Comparison of ENCODE assay signal across 16 cellular contexts in the genomic region with DNA sequence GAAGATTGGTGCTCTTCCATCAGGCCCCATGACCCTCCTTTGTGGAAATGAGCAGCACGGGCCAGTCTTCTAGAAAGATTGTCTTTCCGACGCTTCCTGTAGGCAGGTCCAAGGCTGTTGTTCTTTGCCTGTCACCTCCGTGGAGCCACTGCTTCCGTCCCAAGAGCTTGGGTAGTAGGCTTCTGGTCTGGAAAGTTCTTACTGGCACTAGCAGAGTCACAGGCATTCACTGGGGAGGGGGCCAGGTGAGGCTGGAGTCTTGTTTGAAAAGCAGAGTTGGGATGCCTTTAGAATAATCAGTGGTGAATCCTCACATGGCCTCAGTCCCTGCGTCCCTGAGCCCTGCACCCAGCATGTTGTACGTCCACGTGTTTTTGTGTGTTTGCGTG.
A peak's percentile ranks its signal among the peaks of the same experiment; 100 is the strongest.
DNase-seq lines count a peak whose midpoint lies in the region; ATAC-seq, FAIRE-seq and TF ChIP-seq lines count a peak whose summit lies in the region.
"Had no signal": no experiment of that assay in that cellular context is flagged by ENCODE, and none has a peak within 500 bp of the region (broad histone marks: within the 10 kb centered on the region; RNA-seq: fewer than 3 reads in every experiment).

No MANE protein-coding gene starts in this region.

- H4K20me1 ChIP-seq in HepG2 (ENCODE audit: insufficient read depth, low read length): no peaks in the 10 kb centered on the region
- no peaks in the 10 kb centered on the region for H4K20me1 ChIP-seq in hepatocyte (ENCODE audit: insufficient read depth, poor library complexity, severe bottlenecking)

- CTCF ChIA-PET in HepG2 (lab: Yijun Ruan, JAX; ENCODE audit: low intra/inter-chr PET ratio, low total read pairs): no interaction called here

- peaks cover 12% of the 10 kb centered on the region for H3K27me3 Mint-ChIP-seq in osteocyte (ENCODE audit: unreplicated experiment)

- no peaks in the 10 kb centered on the region for H3K36me3 Mint-ChIP-seq in osteocyte (ENCODE audit: unreplicated experiment)
- H3K36me3 Mint-ChIP-seq: CD4-positive, alpha-beta memory T cell had no signal

- H3K4me1 ChIP-seq in HepG2 (ENCODE audit: insufficient read depth, low read length) (no peaks in the 10 kb centered on the region), right lobe of liver (no peaks in the 10 kb centered on the region), hepatocyte (ENCODE audit: insufficient read depth) (peaks cover 12% of the 10 kb centered on the region)
- H3K4me1 ChIP-seq: BE2C, HAP-1 had no signal

- POLR2A ChIA-PET in HepG2 (lab: Yijun Ruan, JAX): no interaction called here

- no peak for TF ChIP-seq EP300 in HepG2 (IDR thresholded peaks at IDR 0.05; ENCODE audit: low read depth in 2 of 2, low read length in 2 of 2)
- TF ChIP-seq EP300 in HepG2 (CRISPR knock-in tag; IDR thresholded peaks at IDR 0.05; ENCODE audit: borderline replicate concordance): no peak

- no peak overlapping the region for H3K27ac Mint-ChIP-seq in osteocyte (ENCODE audit: unreplicated experiment)
- H3K27ac Mint-ChIP-seq: CD4-positive, alpha-beta memory T cell had no signal

- H3K9me3 Mint-ChIP-seq in osteocyte (ENCODE audit: unreplicated experiment): no peaks in the 10 kb centered on the region

- no peak overlapping the region for H3K9ac ChIP-seq in HepG2 (ENCODE audit: insufficient read depth, low read depth, low read length)

- TF ChIP-seq RAD21 in HepG2 (CRISPR knock-in tag; IDR thresholded peaks at IDR 0.05): no peak

- FAIRE-seq in HepG2 (lab: Jason Lieb, UNC): no peak
- FAIRE-seq: A204.1, GM12891, H1, HTR-8/SVneo had no signal

- intact Hi-C loops in HepG2 (cut with micrococcal nuclease; ENCODE audit: unreplicated experiment): loop anchor here (10.0 kb wide), 1 partner anchor 55 kb away; no protein-coding TSS in a partner anchor
- intact Hi-C loops in right lobe of liver (cut with DNase I): no loop called here

- no peak overlapping the region for H3K4me3 Mint-ChIP-seq in osteocyte (ENCODE audit: unreplicated experiment)
- H3K4me3 Mint-ChIP-seq: CD4-positive, alpha-beta memory T cell had no signal

- DNase-seq in HepG2 (ENCODE audit: low spot score) (no peak), right lobe of liver (no peak), hepatocyte (ENCODE audit: low spot score) (no peak), osteocyte (ENCODE audit: extremely low spot score, unreplicated experiment) (peak; percentile 72), 8988T (no peak), NCI-H345 treated with DMSO at 0.1 percent for 48 hours (lab: John Stamatoyannopoulos, UW; ENCODE audit: unreplicated experiment) (no peak)
- DNase-seq: BE2C; CD4-positive, alpha-beta memory T cell; DMS79 had no signal

- H3K4me1 Mint-ChIP-seq in osteocyte (ENCODE audit: unreplicated experiment): no peaks in the 10 kb centered on the region
- H3K4me1 Mint-ChIP-seq: CD4-positive, alpha-beta memory T cell had no signal

- no peaks in the 10 kb centered on the region for H3K9me3 ChIP-seq in HepG2 (ENCODE audit: low read length)
- H3K9me3 ChIP-seq in right lobe of liver: no peaks in the 10 kb centered on the region
- no peaks in the 10 kb centered on the region for H3K9me3 ChIP-seq in hepatocyte (ENCODE audit: low read depth)
- H3K9me3 ChIP-seq: BE2C, HAP-1 had no signal

- TF ChIP-seq POLR2A in HepG2 (IDR thresholded peaks at IDR 0.05; ENCODE audit: insufficient read depth in 1 of 2, low read depth in 2 of 2, low read length in 2 of 2): no peak
- no peak for TF ChIP-seq POLR2A in right lobe of liver (IDR thresholded peaks at IDR 0.05)

- H3K4me3 ChIP-seq in HepG2 (replicated peaks in 1 of 3; ENCODE audit: insufficient read depth in 1 of 3, low read depth in 2 of 3, low read length in 3 of 3) (no peak overlapping the region), right lobe of liver (no peak overlapping the region), hepatocyte (no peak overlapping the region)
- H3K4me3 ChIP-seq: HAP-1 had no signal

- H3K27me3 ChIP-seq in HepG2 (ENCODE audit: control insufficient read depth in 1 of 2, insufficient read depth in 2 of 2, low read length in 2 of 2) (peaks cover 0 to 3% of the 10 kb centered on the region in 2 experiments; a peak in 3 of 5 replicates), right lobe of liver (no peaks in the 10 kb centered on the region), hepatocyte (no peaks in the 10 kb centered on the region)
- H3K27me3 ChIP-seq: BE2C had no signal

- H3K4me2 ChIP-seq in HepG2 (ENCODE audit: low read depth, low read length) (no peak overlapping the region), hepatocyte (no peak overlapping the region)

- in situ Hi-C loops in HepG2 (cut with HindIII; ENCODE audit: extremely low pct_ligation_motif_present, low pct_unique_long_range_greater_than_20kb): no loop called here

- ATAC-seq in HepG2: no peak
- ATAC-seq in right lobe of liver: no peak
- no peak for ATAC-seq in GM19452 (IDR thresholded peaks at IDR 0.05; ENCODE audit: unreplicated experiment)

- no peaks in the 10 kb centered on the region for H3K36me3 ChIP-seq in HepG2 (replicated peaks in 1 of 2; ENCODE audit: control insufficient read depth in 1 of 2, insufficient read depth in 2 of 2, low read length in 2 of 2)
- H3K36me3 ChIP-seq in right lobe of liver: no peaks in the 10 kb centered on the region
- no peaks in the 10 kb centered on the region for H3K36me3 ChIP-seq in hepatocyte (replicated peaks; ENCODE audit: insufficient read depth, low read depth)
- H3K36me3 ChIP-seq: BE2C, HAP-1 had no signal

- no TSS peak for BruUV-seq in HepG2 (replicated peaks; lab: Mats Ljungman, UMichigan)

- H3K9me2 ChIP-seq in hepatocyte (replicated peaks; ENCODE audit: insufficient read depth): no peaks in the 10 kb centered on the region

- no peak for TF ChIP-seq CTCF in HepG2 (CRISPR knock-in tag; IDR thresholded peaks at IDR 0.05)
- no peak for TF ChIP-seq CTCF in right lobe of liver (IDR thresholded peaks at IDR 0.05)
- TF ChIP-seq CTCF in hepatocyte (IDR thresholded peaks at IDR 0.05; ENCODE audit: poor library complexity): no peak
- no peak for TF ChIP-seq CTCF in osteocyte (IDR thresholded peaks at IDR 0.05)

- H3K27ac ChIP-seq in HepG2 (ENCODE audit: extremely low read length, insufficient read depth, low read length): no peak overlapping the region
- H3K27ac ChIP-seq in right lobe of liver: no peak overlapping the region
- H3K27ac ChIP-seq in hepatocyte: peak overlapping the region; percentile 89
- H3K27ac ChIP-seq: C4-2B had no signal

- H3K79me2 ChIP-seq in HepG2 (ENCODE audit: insufficient read depth, low read length) (no peaks in the 10 kb centered on the region), hepatocyte (no peaks in the 10 kb centered on the region)

- H2AFZ ChIP-seq in HepG2 (ENCODE audit: low read length): no peak overlapping the region
- H2AFZ ChIP-seq in hepatocyte: peak overlapping the region; percentile 40

- 56% methylated on average over 9 of the region's 9 CpGs for WGBS in HepG2 (ENCODE audit: low lambda C conversion rate)
- WGBS in right lobe of liver (ENCODE audit: insufficient coverage, low coverage, low lambda C conversion rate, missing lambda C conversion rate): 65% methylated on average over 7 of the region's 9 CpGs
- WGBS in hepatocyte (ENCODE audit: low lambda C conversion rate, missing lambda C conversion rate): 84% methylated on average over 9 of the region's 9 CpGs

TF ChIP-seq in HepG2, 621 proteins besides CTCF, POLR2A, EP300 and RAD21:
- TF ChIP-seq SAP130 (CRISPR knock-in tag; IDR thresholded peaks at IDR 0.05; ENCODE audit: low read depth) (no peak), TBL1XR1 (IDR thresholded peaks at IDR 0.05; ENCODE audit: borderline replicate concordance, low read length, partially characterized antibody) (no peak), ZNF660 (CRISPR knock-in tag; IDR thresholded peaks at IDR 0.05; ENCODE audit: borderline replicate concordance, low read depth) (no peak), ZFP62 (CRISPR knock-in tag; IDR thresholded peaks at IDR 0.05) (no peak), ZFP1 (CRISPR knock-in tag; IDR thresholded peaks at IDR 0.05) (no peak), MAZ (IDR thresholded peaks at IDR 0.05; ENCODE audit: borderline replicate concordance, low read depth, low read length) (no peak), MAZ (CRISPR knock-in tag; IDR thresholded peaks at IDR 0.05; ENCODE audit: low read depth) (no peak)
- TF ChIP-seq, protein P1, sequence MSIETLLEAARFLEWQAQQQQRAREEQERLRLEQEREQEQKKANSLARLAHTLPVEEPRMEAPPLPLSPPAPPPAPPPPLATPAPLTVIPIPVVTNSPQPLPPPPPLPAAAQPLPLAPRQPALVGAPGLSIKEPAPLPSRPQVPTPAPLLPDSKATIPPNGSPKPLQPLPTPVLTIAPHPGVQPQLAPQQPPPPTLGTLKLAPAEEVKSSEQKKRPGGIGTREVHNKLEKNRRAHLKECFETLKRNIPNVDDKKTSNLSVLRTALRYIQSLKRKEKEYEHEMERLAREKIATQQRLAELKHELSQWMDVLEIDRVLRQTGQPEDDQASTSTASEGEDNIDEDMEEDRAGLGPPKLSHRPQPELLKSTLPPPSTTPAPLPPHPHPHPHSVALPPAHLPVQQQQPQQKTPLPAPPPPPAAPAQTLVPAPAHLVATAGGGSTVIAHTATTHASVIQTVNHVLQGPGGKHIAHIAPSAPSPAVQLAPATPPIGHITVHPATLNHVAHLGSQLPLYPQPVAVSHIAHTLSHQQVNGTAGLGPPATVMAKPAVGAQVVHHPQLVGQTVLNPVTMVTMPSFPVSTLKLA (IDR thresholded peaks at IDR 0.05): 0 out of 2 replicates have a peak, but pooled peaks have one; percentile 7
